In the genomic region with DNA sequence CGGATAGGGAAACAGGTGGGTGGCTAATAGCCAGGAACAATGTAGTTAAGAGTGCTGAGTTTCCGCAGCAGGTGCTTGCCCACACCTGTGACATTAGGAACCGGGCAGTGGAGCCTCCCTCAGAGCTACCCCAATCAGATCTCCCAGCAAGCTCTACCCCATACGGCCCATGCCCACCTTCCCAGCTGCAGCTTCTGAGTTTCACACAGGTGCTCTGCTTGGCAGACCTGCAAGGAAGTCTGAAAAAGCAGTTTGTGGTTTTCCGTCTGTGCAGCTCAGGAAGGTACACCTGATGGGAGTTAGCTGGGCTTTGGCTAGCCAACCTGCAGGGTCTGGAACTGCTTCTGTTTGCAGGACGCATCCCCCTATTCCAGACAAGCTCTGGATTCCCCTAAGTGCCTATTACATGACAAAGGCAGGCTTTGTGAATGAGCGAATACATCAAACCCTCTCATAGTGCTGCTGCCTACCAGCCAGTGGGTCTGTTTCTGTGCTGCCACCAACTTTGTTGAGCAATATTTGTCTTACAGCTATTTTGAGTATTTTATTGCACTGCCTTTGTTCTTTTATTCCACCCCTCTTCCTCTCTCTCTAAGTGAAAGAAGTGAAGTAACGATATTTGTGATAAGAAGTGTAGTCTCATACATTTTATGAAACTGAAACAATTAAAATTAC, we compare ENCODE assay signal across 2 cellular contexts.
A peak's percentile ranks its signal among the peaks of the same experiment; 100 is the strongest.
TF ChIP-seq lines count a peak whose summit lies in the region.

No MANE protein-coding gene starts in this region.

TF ChIP-seq in A549, 52 proteins besides CTCF, POLR2A, EP300 and RAD21:
- TF ChIP-seq ZSCAN20 (CRISPR knock-in tag; IDR thresholded peaks at IDR 0.05) (no peak), HOXB13 (CRISPR knock-in tag; IDR thresholded peaks at IDR 0.05; ENCODE audit: low read depth) (no peak), CBX2 (IDR thresholded peaks at IDR 0.05; ENCODE audit: borderline replicate concordance, low read depth) (no peak), RFX5 (IDR thresholded peaks at IDR 0.05) (no peak)
- TF ChIP-seq, protein P1, sequence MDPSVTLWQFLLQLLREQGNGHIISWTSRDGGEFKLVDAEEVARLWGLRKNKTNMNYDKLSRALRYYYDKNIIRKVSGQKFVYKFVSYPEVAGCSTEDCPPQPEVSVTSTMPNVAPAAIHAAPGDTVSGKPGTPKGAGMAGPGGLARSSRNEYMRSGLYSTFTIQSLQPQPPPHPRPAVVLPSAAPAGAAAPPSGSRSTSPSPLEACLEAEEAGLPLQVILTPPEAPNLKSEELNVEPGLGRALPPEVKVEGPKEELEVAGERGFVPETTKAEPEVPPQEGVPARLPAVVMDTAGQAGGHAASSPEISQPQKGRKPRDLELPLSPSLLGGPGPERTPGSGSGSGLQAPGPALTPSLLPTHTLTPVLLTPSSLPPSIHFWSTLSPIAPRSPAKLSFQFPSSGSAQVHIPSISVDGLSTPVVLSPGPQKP (IDR thresholded peaks at IDR 0.05; ENCODE audit: low read depth, low read length), result no peak

TF ChIP-seq in K562, 482 proteins besides CTCF, POLR2A, EP300 and RAD21:
- TF ChIP-seq CEBPG (CRISPR knock-in tag; IDR thresholded peaks at IDR 0.05), result 0 out of 2 replicates have a peak, but pooled peaks have one; percentile 17
- no peak for TF ChIP-seq CEBPG (tag; conservative IDR thresholded peaks at IDR 0.05 in 1 of 2, IDR thresholded peaks at IDR 0.05 in 1 of 2)
- TF ChIP-seq ZNF324 (CRISPR knock-in tag; IDR thresholded peaks at IDR 0.05), result no peak
